31 cellular contexts compared by ENCODE assay signal in genomic region chr20:4122931-4123330, GRCh38. TPM values are rescaled to one million over a fixed set of nuclear protein-coding genes. Genes with fewer than 3 reads are reported as not detected.
"Had no signal": no experiment of that assay in that cellular context is flagged by ENCODE, and none has a peak within 500 bp of the region (broad histone marks: within the 10 kb centered on the region; RNA-seq: fewer than 3 reads in every experiment).

No MANE protein-coding gene starts in this region.

- H3K4me3 ChIP-seq: ascending aorta, breast epithelium, cardiac muscle cell, coronary artery, esophagus muscularis mucosa, gastrocnemius medialis, heart left ventricle had no signal

- DNase-seq: activated B cell treated with CpG ODN at 0.5 μM for 24 hours; activated CD4-positive, alpha-beta T cell treated with anti-CD3 and anti-CD28 coated beads for 48 hours; activated CD4-positive, alpha-beta T cell treated with anti-CD3 and anti-CD28 coated beads, Interleukin-2, amount 50 U/mL, for 1 hour; activated CD4-positive, alpha-beta T cell treated with anti-CD3 and anti-CD28 coated beads, Interleukin-2, amount 50 U/mL, for 48 hours; activated CD8-positive, alpha-beta memory T cell treated with anti-CD3 and anti-CD28 coated beads for 24 hours; activated CD8-positive, alpha-beta T cell treated with anti-CD3 and anti-CD28 coated beads for 36 hours; activated effector memory CD4-positive, alpha-beta T cell treated with Interleukin-2 at 50 U/mL for 16 hours; activated naive CD4-positive, alpha-beta T cell treated with anti-CD3 and anti-CD28 coated beads, Interleukin-2, amount 10 ng/mL, durations not matched to agents 7 days and 5 days; activated naive CD8-positive, alpha-beta T cell treated with anti-CD3 and anti-CD28 coated beads, Interleukin-2, amount 10 ng/mL, durations not matched to agents 7 days and 5 days; activated T-cell treated with anti-CD3 and anti-CD28 coated beads, Interleukin-2, amount 50 U/mL, for 4 hours; central memory CD4-positive, alpha-beta T cell; cerebellar nuclear complex; effector CD4-positive, alpha-beta T cell; effector memory CD8-positive, alpha-beta T cell; erythroblast; foreskin keratinocyte; gastrocnemius medialis; glutamatergic neuron; heart left ventricle; T-helper 1 cell; T-helper 17 cell; T1000; WERI-Rb-1 had no signal

- H3K36me3 ChIP-seq: ascending aorta, breast epithelium, cardiac muscle cell, esophagus muscularis mucosa, gastrocnemius medialis, heart left ventricle, WERI-Rb-1 had no signal

- ATAC-seq: activated CD4-positive, CD25-positive, alpha-beta regulatory T cell treated with anti-CD3 and anti-CD28 coated beads, Interleukin-2, amount 50 U/mL, for 24 hours; activated CD8-positive, alpha-beta T cell treated with anti-CD3 and anti-CD28 coated beads for 36 hours; activated naive CD4-positive, alpha-beta T cell treated with anti-CD3 and anti-CD28 coated beads, Interleukin-2, amount 50 U/mL, for 72 hours; activated T-cell treated with anti-CD3 and anti-CD28 coated beads, Interleukin-2, amount 50 U/mL, for 4 hours; activated T-helper 17 cell treated with anti-CD3 and anti-CD28 coated beads, Interleukin-2, amount 50 U/mL, for 72 hours; effector memory CD8-positive, alpha-beta T cell; foreskin keratinocyte; gastrocnemius medialis; heart left ventricle; T-helper 17 cell had no signal

- H3K4me1 ChIP-seq: ascending aorta, breast epithelium, foreskin keratinocyte had no signal

- H3K27ac ChIP-seq: ascending aorta, breast epithelium, cardiac muscle cell, coronary artery, esophagus muscularis mucosa, foreskin keratinocyte, gastrocnemius medialis, heart left ventricle, WERI-Rb-1 had no signal

- H3K9me3 ChIP-seq: ascending aorta, breast epithelium, esophagus muscularis mucosa, gastrocnemius medialis, heart left ventricle had no signal

- H3K27me3 ChIP-seq: ascending aorta, breast epithelium, cardiac muscle cell, gastrocnemius medialis, heart left ventricle had no signal

RNA-seq across cellular contexts. Expression of gene SMOX, which starts 25.7 kb away (rescaled TPM):
- total RNA-seq: activated B cell treated with CpG ODN at 0.5 μM for 24 hours had no signal
